8 cellular contexts compared by ENCODE assay signal in the genomic region with DNA sequence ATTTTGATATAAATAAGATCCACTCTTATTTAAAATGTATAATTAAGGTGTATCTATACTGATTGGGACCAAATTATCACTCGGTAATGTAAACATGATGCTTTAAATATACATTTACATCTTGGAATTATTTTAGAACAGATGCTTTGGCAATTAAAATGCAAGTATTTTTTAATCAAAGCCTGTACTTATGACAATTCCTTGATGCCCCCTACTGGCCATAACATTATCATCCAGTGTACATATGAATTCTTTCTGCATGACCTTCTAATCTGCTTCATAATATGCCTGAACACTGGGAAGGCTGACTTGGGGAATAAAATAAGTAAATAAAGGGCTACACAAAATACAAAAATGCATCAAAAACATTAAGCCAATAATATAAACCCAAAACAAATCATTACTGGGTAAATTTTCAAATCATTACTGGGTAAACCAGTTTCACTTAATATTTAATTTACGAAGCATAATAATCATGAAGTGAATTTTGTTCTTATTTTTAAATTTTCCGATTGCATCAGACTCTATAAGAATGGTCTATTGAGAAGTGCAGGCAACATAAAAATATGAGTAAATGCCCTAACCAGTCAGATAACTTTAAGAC.
DNase-seq lines count a peak whose midpoint lies in the region; ATAC-seq and TF ChIP-seq lines count a peak whose summit lies in the region.

No MANE protein-coding gene starts in this region.

- TF ChIP-seq CTCF in omental fat pad (IDR thresholded peaks at IDR 0.05): no peak

- no peak for ATAC-seq in activated CD4-positive, CD25-positive, alpha-beta regulatory T cell treated with anti-CD3 and anti-CD28 coated beads, Interleukin-2, amount 50 U/mL, for 24 hours
- no peak for ATAC-seq in omental fat pad (ENCODE audit: low FRiP score)

- peak; percentile 23 for DNase-seq in SIG-M5 treated with dmso at 0.1 percent for 504 hours (lab: John Stamatoyannopoulos, UW; ENCODE audit: unreplicated experiment)
- no peak for DNase-seq in SIG-M5 (lab: John Stamatoyannopoulos, UW)
- peak; percentile 17 for DNase-seq in NCI-H1105 (lab: John Stamatoyannopoulos, UW)
- DNase-seq in amniotic epithelial cell (ENCODE audit: low read depth): peak; percentile 59
- DNase-seq in left kidney (ENCODE audit: low read depth, low spot score): peak; percentile 64
- no peak for DNase-seq in activated CD8-positive, alpha-beta memory T cell treated with anti-CD3 and anti-CD28 coated beads, Interleukin-2, amount 50 U/mL, for 48 hours
- no peak for DNase-seq in omental fat pad (ENCODE audit: low spot score)

Comparison
In these comparisons a context has a peak if more than half of its experiments do, and no peak if none do; other contexts are left out.
1. DNase-seq: peak in SIG-M5 treated with dmso at 0.1 percent for 504 hours (single experiment), NCI-H1105 (single experiment), amniotic epithelial cell (single experiment) and left kidney (single experiment); none in SIG-M5 (single experiment), activated CD8-positive, alpha-beta memory T cell treated with anti-CD3 and anti-CD28 coated beads, Interleukin-2, amount 50 U/mL, for 48 hours (single experiment) and omental fat pad (single experiment).